ENCODE assay signal across 17 cellular contexts in genomic region chr9:122377241-122378164, GRCh38. TPM values are rescaled to one million over a fixed set of nuclear protein-coding genes. Genes with fewer than 3 reads are reported as not detected.
DNase-seq lines count a peak whose midpoint lies in the region; ATAC-seq, FAIRE-seq and TF ChIP-seq lines count a peak whose summit lies in the region.
"Had no signal": no experiment of that assay in that cellular context is flagged by ENCODE, and none has a peak within 500 bp of the region (broad histone marks: within the 10 kb centered on the region; RNA-seq: fewer than 3 reads in every experiment).

No MANE protein-coding gene starts in this region.

- no peak for TF ChIP-seq POLR2A in K562 (conservative IDR thresholded peaks at IDR 0.05)
- no peak for TF ChIP-seq POLR2A in prostate gland (IDR thresholded peaks at IDR 0.05)

- TF ChIP-seq EP300 in K562 (IDR thresholded peaks at IDR 0.05; ENCODE audit: low read length) = no peak; the same call in 1 of the 2 replicates

- POLR2A ChIA-PET in AG04450 (lab: Yijun Ruan, JAX) (interaction anchor here (0.5 kb wide), 1 partner anchor 52 kb away, joined by 4 read pairs; no protein-coding TSS in a partner anchor), K562 (lab: Yijun Ruan, JAX) (interaction anchor here (0.5 to 2.5 kb wide), 6 partner anchors 10 to 1301 kb away, joined by 3 to 12 read pairs (median 3); no protein-coding TSS in a partner anchor)

- H2AFZ ChIP-seq in K562 (ENCODE audit: low read depth, low read length) = peak overlapping the region; percentile 78

- no peaks in the 10 kb centered on the region; the same call in 2 of the 3 replicates for H3K79me2 ChIP-seq in K562 (ENCODE audit: control insufficient read depth, insufficient read depth, low read length)

- DNase-seq in AG04450 (ENCODE audit: low read depth, low spot score) (no peak), M059J (ENCODE audit: low read depth) (peak; percentile 27), K562 (ENCODE audit: extremely low read depth in 1 of 4, low spot score in 3 of 4) (peak; percentile 40 to 83 (median 60)), D341Med (ENCODE audit: low spot score) (no peak), prostate gland (ENCODE audit: low spot score) (no peak)
- DNase-seq in stimulated activated CD4-positive, alpha-beta T cell treated with anti-CD3 and anti-CD28 coated beads, Interleukin-2, amount 100 ng/mL, for 48 hours = no peak
- DNase-seq: activated CD4-positive, alpha-beta T cell treated with anti-CD3 and anti-CD28 coated beads for 48 hours; activated naive CD4-positive, alpha-beta T cell treated with anti-CD3 and anti-CD28 coated beads for 36 hours; activated T-cell treated with anti-CD3 and anti-CD28 coated beads for 4 hours; Calu3; heart left ventricle; islet precursor cell; SJCRH30 had no signal

- peak overlapping the region; percentile 74 for H3K4me2 ChIP-seq in K562 (ENCODE audit: insufficient read depth, low read length)

- in situ Hi-C loops in K562 (cut with MboI) = loop anchor here (10.0 kb wide), 1 partner anchor 67 kb away; no protein-coding TSS in a partner anchor

- H3K27me3 ChIP-seq in AG04450 (ENCODE audit: control insufficient read depth, insufficient read depth, low read length) (no peaks in the 10 kb centered on the region), K562 (ENCODE audit: control insufficient read depth in 2 of 2, insufficient read depth in 2 of 2, low read length in 2 of 2) (no peaks in the 10 kb centered on the region), muscle layer of duodenum (ENCODE audit: low read depth, low read length) (no peaks in the 10 kb centered on the region), prostate gland (replicated peaks; ENCODE audit: insufficient read depth) (no peaks in the 10 kb centered on the region)
- H3K27me3 ChIP-seq: heart left ventricle, SJCRH30 had no signal

- H3K27ac ChIP-seq in AG04450 (ENCODE audit: low read depth, low read length) (peak overlapping the region; percentile 39), K562 (ENCODE audit: extremely low read depth, low read depth, low read length) (peak overlapping the region; percentile 76), muscle layer of duodenum (ENCODE audit: low read length) (peak overlapping the region; percentile 48), prostate gland (no peak overlapping the region)
- H3K27ac ChIP-seq: coronary artery, HL-60, SJCRH30 had no signal

- H3K4me3 ChIP-seq in AG04450 (ENCODE audit: low read depth, low read length) (no peak overlapping the region), K562 (no peak overlapping the region), muscle layer of duodenum (ENCODE audit: low read depth in 1 of 2, low read length in 2 of 2) (no peak overlapping the region), prostate gland (no peak overlapping the region)
- H3K4me3 ChIP-seq: coronary artery, heart left ventricle, SJCRH30 had no signal

- no peaks in the 10 kb centered on the region; the same call in none of the 2 replicates for H3K9me3 ChIP-seq in AG04450 (ENCODE audit: control insufficient read depth, insufficient read depth, low read length)
- H3K9me3 ChIP-seq in K562 (replicated peaks; ENCODE audit: control insufficient read depth, insufficient read depth, low read depth, low read length) = peaks cover 16% of the 10 kb centered on the region
- H3K9me3 ChIP-seq in muscle layer of duodenum (ENCODE audit: control insufficient read depth in 1 of 2, low read length in 2 of 2) = peaks cover 3 to 4% of the 10 kb centered on the region in 2 donors
- no peaks in the 10 kb centered on the region for H3K9me3 ChIP-seq in prostate gland

- BruUV-seq in K562 (replicated peaks; lab: Mats Ljungman, UMichigan) = no TSS peak

- peak overlapping the region; percentile 59 to 89 for H3K9ac ChIP-seq in K562 (ENCODE audit: insufficient read depth in 1 of 2, low read depth in 2 of 2, low read length in 2 of 2)

- H3K4me1 ChIP-seq in K562 (replicated peaks in 1 of 2; ENCODE audit: control insufficient read depth in 2 of 2, insufficient read depth in 2 of 2, low read length in 2 of 2) (peaks cover 48 to 51% of the 10 kb centered on the region in 2 experiments), muscle layer of duodenum (ENCODE audit: control insufficient read depth in 1 of 2, insufficient read depth in 2 of 2, low read length in 2 of 2) (peaks cover 15 to 49% of the 10 kb centered on the region in 2 donors), prostate gland (replicated peaks) (peaks cover 11% of the 10 kb centered on the region)

- FAIRE-seq in K562 (lab: Jason Lieb, UNC) = peak; percentile 73

- no peak for TF ChIP-seq RAD21 in K562 (CRISPR knock-in tag; conservative IDR thresholded peaks at IDR 0.05 in 1 of 2, IDR thresholded peaks at IDR 0.05 in 1 of 2)

- H3K9me1 ChIP-seq in K562 (ENCODE audit: control insufficient read depth, insufficient read depth, low read length) = peaks cover 10% of the 10 kb centered on the region

- 40% methylated on average over 18 of the region's 24 CpGs for WGBS in K562 (ENCODE audit: insufficient coverage, low coverage, missing lambda C conversion rate)
- 80% methylated on average over 24 of the region's 24 CpGs for WGBS in prostate gland

- intact Hi-C loops in K562 (cut with micrococcal nuclease) (no loop called here), prostate gland (cut with DNase I) (no loop called here)

- CTCF ChIA-PET in AG04450 (lab: Charles Lee) (no interaction called here), K562 (lab: Yijun Ruan, JAX; ENCODE audit: low intra/inter-chr PET ratio) (no interaction called here)

- ATAC-seq in K562 (peak; percentile 71), HG03135 (IDR thresholded peaks at IDR 0.05; ENCODE audit: unreplicated experiment) (no peak)
- ATAC-seq: heart left ventricle had no signal

- no peaks in the 10 kb centered on the region; the same call in 2 of the 3 replicates for H3K36me3 ChIP-seq in K562 (ENCODE audit: control insufficient read depth, insufficient read depth, low read length)
- peaks cover 10 to 16% of the 10 kb centered on the region in 2 donors for H3K36me3 ChIP-seq in muscle layer of duodenum (ENCODE audit: control insufficient read depth in 1 of 2, insufficient read depth in 2 of 2, low read length in 2 of 2)
- H3K36me3 ChIP-seq in prostate gland = no peaks in the 10 kb centered on the region
- H3K36me3 ChIP-seq: heart left ventricle, SJCRH30 had no signal

- TF ChIP-seq CTCF in AG04450 (IDR thresholded peaks at IDR 0.05; ENCODE audit: low read depth, low read length) (no peak), K562 (IDR thresholded peaks at IDR 0.05 in 2 of 3, conservative IDR thresholded peaks at IDR 0.05 in 1 of 3; ENCODE audit: insufficient read depth in 2 of 3, low read depth in 1 of 3, low read length in 3 of 3) (no peak), prostate gland (IDR thresholded peaks at IDR 0.05) (no peak)

- no peaks in the 10 kb centered on the region for H4K20me1 ChIP-seq in K562 (replicated peaks; ENCODE audit: control insufficient read depth, insufficient read depth, low read length)

TF ChIP-seq in K562, 482 proteins besides CTCF, POLR2A, EP300 and RAD21 (continues in another document):
- TF ChIP-seq AFF4 (CRISPR knock-in tag; IDR thresholded peaks at IDR 0.05) (0 out of 2 replicates have a peak, but pooled peaks have one; percentile 29), HIVEP1 (CRISPR knock-in tag; IDR thresholded peaks at IDR 0.05) (no peak)

RNA-seq across cellular contexts. Expression of gene PTGS1, which starts 6.7 kb away (rescaled TPM):
- polyA plus RNA-seq in AG04450 (2011; rRNA removed) = 78.3 and 83.1 TPM in 2 replicates
- polyA minus RNA-seq in AG04450 (2011; rRNA and poly(A)+ RNA removed) = 56.1 and 65.0 TPM in 2 replicates
- 4.8 and 6.7 TPM in 2 replicates for total RNA-seq in M059J (2014; rRNA removed; shearing (Covaris generic))
- total RNA-seq in K562 (2011; cell fraction: chromatin; rRNA removed; ENCODE audit: low replicate concordance) = 8.0 and 9.1 TPM in 2 replicates
- 6.3 and 7.7 TPM in 2 replicates for total RNA-seq in K562 (2011; cell fraction: nucleolus; rRNA removed)
- total RNA-seq in K562 (2011; cell fraction: nucleoplasm; rRNA removed) = 9.9 and 10.5 TPM in 2 replicates
- total RNA-seq in K562 (2014; rRNA removed) = 4.9 and 5.3 TPM in 2 replicates
- 3.4 and 3.6 TPM in 2 replicates for total RNA-seq in K562 (2014; rRNA removed; fragmentation: Illumina TruSeq; extraction: Trizol)
- total RNA-seq in K562 (2015; rRNA removed; fragmentation: Illumina TruSeq; extraction: Trizol) = 3.8 and 4.5 TPM in 2 replicates
- 7.2 and 9.1 TPM in 2 replicates for total RNA-seq in K562 (2021)
- polyA plus RNA-seq in K562 (2011; rRNA removed) = 5.2 and 12.9 TPM in 2 replicates
- polyA plus RNA-seq in K562 (2011; cell fraction: cytosol; rRNA removed) = 6.5 and 21.2 TPM in 2 replicates
- polyA plus RNA-seq in K562 (2011; cell fraction: nucleus; rRNA removed) = 6.4 and 18.4 TPM in 2 replicates
- 10.4 and 10.8 TPM in 2 replicates for polyA plus RNA-seq in K562 (2012)
- 7.2 and 7.5 TPM in 2 replicates for polyA plus RNA-seq in K562 (2014; fragmentation: Illumina TruSeq; extraction: Trizol)
- 1 to 10 TPM; 3.7 to 8.2 TPM for polyA plus RNA-seq in K562 (2014; fragmentation: Nextera tagmentation; extraction: Ambion mirVana)
- polyA plus RNA-seq in K562 (2014; rRNA removed) = 4.0 and 5.8 TPM in 2 replicates
- 2.5 and 6.5 TPM in 2 replicates for polyA minus RNA-seq in K562 (2011; rRNA and poly(A)+ RNA removed)
- 3.0 and 6.0 TPM in 2 replicates for polyA minus RNA-seq in K562 (2011; cell fraction: cytosol; rRNA and poly(A)+ RNA removed)
- 1.6 and 2.3 TPM in 2 replicates for polyA minus RNA-seq in K562 (2011; cell fraction: nucleus; rRNA and poly(A)+ RNA removed)
- 1 to 10 TPM; 4.6 to 6.2 TPM for total RNA-seq in prostate gland
- total RNA-seq: activated naive CD4-positive, alpha-beta T cell treated with anti-CD3 and anti-CD28 coated beads for 36 hours had no signal

Comparison
In these comparisons a context has a peak if more than half of its experiments do, and no peak if none do; other contexts are left out.
1. DNase-seq: peak in M059J (single experiment) and K562 (4 of 4); none in AG04450 (single experiment), D341Med (single experiment), prostate gland (single experiment) and stimulated activated CD4-positive, alpha-beta T cell treated with anti-CD3 and anti-CD28 coated beads, Interleukin-2, amount 100 ng/mL, for 48 hours (0 of 2).
2. H3K27ac ChIP-seq: peak in AG04450 (single experiment), K562 (single experiment) and muscle layer of duodenum (single experiment); none in prostate gland (0 of 2).